ENCODE assay signal across 26 cellular contexts in the genomic region with DNA sequence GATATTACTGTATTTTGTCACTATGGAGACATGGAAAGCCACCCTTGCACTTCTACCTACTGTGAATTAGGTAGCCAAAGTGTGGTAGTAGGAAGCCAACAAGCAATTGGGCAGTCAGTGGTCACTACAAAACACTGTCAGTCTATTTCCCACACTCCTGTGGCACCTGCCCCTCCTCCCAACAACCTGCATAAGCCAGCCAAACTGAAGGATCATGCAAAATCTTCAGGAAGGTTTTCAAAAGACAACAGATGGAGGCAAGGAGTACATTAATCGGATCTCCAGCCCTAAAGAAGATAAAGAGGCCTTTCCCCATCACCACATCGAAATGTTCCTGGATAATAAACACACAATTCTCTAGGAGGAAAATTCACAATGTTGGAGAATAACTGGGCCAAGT. TPM values are rescaled to one million over a fixed set of nuclear protein-coding genes. Genes with fewer than 3 reads are reported as not detected.
"Had no signal": no experiment of that assay in that cellular context is flagged by ENCODE, and none has a peak within 500 bp of the region (broad histone marks: within the 10 kb centered on the region; RNA-seq: fewer than 3 reads in every experiment).

No MANE protein-coding gene starts in this region.

- DNase-seq: activated CD4-positive, alpha-beta memory T cell treated with anti-CD3 and anti-CD28 coated beads, Interleukin-2, amount 10 ng/mL, durations not matched to agents 7 days and 5 days; activated CD4-positive, alpha-beta T cell treated with anti-CD3 and anti-CD28 coated beads for 36 hours; activated CD4-positive, alpha-beta T cell treated with anti-CD3 and anti-CD28 coated beads, Interleukin-2, amount 50 U/mL, for 1 hour; activated gamma-delta T cell; activated naive CD4-positive, alpha-beta T cell treated with anti-CD3 and anti-CD28 coated beads for 36 hours; activated T-cell treated with anti-CD3 and anti-CD28 coated beads for 4 hours; activated T-cell treated with anti-CD3 and anti-CD28 coated beads, Interleukin-2, amount 50 U/mL, for 48 hours; amniotic stem cell; body of pancreas; MM.1S; NCI-H1105 treated with DMSO at 0.1 percent for 48 hours; NCI-H1436 treated with DMSO at 0.1 percent for 48 hours; NCI-H187; NCI-H2081; NCI-H510A treated with DMSO at 0.1 percent for 48 hours; NCI-H748 treated with DMSO at 0.1 percent for 48 hours; RPMI8226; T-cell; T-helper 2 cell had no signal

- H3K27ac ChIP-seq: ascending aorta, body of pancreas, SK-N-MC, VCaP had no signal

- H3K27me3 ChIP-seq: ascending aorta, body of pancreas had no signal

- H3K4me1 Mint-ChIP-seq: activated CD4-positive, alpha-beta memory T cell treated with anti-CD3 and anti-CD28 coated beads, Interleukin-2, amount 10 ng/mL, durations not matched to agents 7 days and 5 days; activated CD4-positive, alpha-beta T cell treated with anti-CD3 and anti-CD28 coated beads for 36 hours had no signal

- H3K4me3 ChIP-seq: ascending aorta, body of pancreas, SK-N-MC had no signal

- H3K9me3 Mint-ChIP-seq: activated CD4-positive, alpha-beta memory T cell treated with anti-CD3 and anti-CD28 coated beads, Interleukin-2, amount 10 ng/mL, durations not matched to agents 7 days and 5 days; activated naive CD4-positive, alpha-beta T cell treated with anti-CD3 and anti-CD28 coated beads for 36 hours; activated T-helper 17 cell treated with anti-CD3 and anti-CD28 coated beads, Interleukin-2, amount 50 U/mL, for 72 hours; T-cell had no signal

- H3K36me3 ChIP-seq: ascending aorta had no signal

- H3K27me3 Mint-ChIP-seq: activated CD4-positive, alpha-beta memory T cell treated with anti-CD3 and anti-CD28 coated beads, Interleukin-2, amount 10 ng/mL, durations not matched to agents 7 days and 5 days; activated CD4-positive, alpha-beta T cell treated with anti-CD3 and anti-CD28 coated beads for 36 hours; activated T-helper 17 cell treated with anti-CD3 and anti-CD28 coated beads, Interleukin-2, amount 50 U/mL, for 72 hours; T-cell had no signal

- H3K27ac Mint-ChIP-seq: activated CD4-positive, alpha-beta memory T cell treated with anti-CD3 and anti-CD28 coated beads, Interleukin-2, amount 10 ng/mL, durations not matched to agents 7 days and 5 days; activated CD4-positive, alpha-beta T cell treated with anti-CD3 and anti-CD28 coated beads for 36 hours; activated naive CD4-positive, alpha-beta T cell treated with anti-CD3 and anti-CD28 coated beads for 36 hours; activated T-helper 17 cell treated with anti-CD3 and anti-CD28 coated beads, Interleukin-2, amount 50 U/mL, for 72 hours; T-cell had no signal

- H3K4me1 ChIP-seq: ascending aorta had no signal

- H3K4me3 Mint-ChIP-seq: activated CD4-positive, alpha-beta memory T cell treated with anti-CD3 and anti-CD28 coated beads, Interleukin-2, amount 10 ng/mL, durations not matched to agents 7 days and 5 days; activated CD4-positive, alpha-beta T cell treated with anti-CD3 and anti-CD28 coated beads for 36 hours; activated naive CD4-positive, alpha-beta T cell treated with anti-CD3 and anti-CD28 coated beads for 36 hours; activated T-helper 17 cell treated with anti-CD3 and anti-CD28 coated beads, Interleukin-2, amount 50 U/mL, for 72 hours; T-cell had no signal

- ATAC-seq: activated CD4-positive, alpha-beta T cell treated with anti-CD3 and anti-CD28 coated beads for 36 hours; activated T-helper 17 cell treated with anti-CD3 and anti-CD28 coated beads, Interleukin-2, amount 50 U/mL, for 72 hours; body of pancreas; Panc1; Right ventricle myocardium inferior; T-cell had no signal

- H3K9me3 ChIP-seq: ascending aorta, body of pancreas had no signal

RNA-seq across cellular contexts. Expression of gene POMGNT2, which starts 11.9 kb away (rescaled TPM):
- total RNA-seq: OCI-LY7 had no signal
